ENCODE assay signal across 8 cellular contexts in the genomic region with DNA sequence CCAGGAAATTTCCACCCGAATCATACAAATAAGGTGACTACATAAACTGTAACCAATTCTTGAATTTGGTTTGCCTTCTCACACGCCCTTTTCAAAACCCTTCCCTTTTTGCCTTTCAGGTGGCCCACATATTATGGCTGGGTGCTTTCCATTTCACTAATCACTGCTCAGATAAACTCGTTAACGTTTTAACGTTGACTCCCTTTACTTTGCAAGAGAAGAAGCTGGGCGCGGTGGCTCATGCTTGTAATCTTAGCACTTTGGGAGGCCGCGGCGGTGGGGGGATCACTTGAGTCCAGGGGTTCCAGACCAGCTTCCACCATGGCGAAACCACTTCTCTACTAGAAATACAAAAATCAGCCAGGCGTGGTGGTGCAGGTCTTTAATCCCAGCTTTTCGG. TPM values are rescaled to one million over a fixed set of nuclear protein-coding genes. Genes with fewer than 3 reads are reported as not detected.
DNase-seq lines count a peak whose midpoint lies in the region; ATAC-seq and TF ChIP-seq lines count a peak whose summit lies in the region.
"Had no signal": no experiment of that assay in that cellular context is flagged by ENCODE, and none has a peak within 500 bp of the region (broad histone marks: within the 10 kb centered on the region; RNA-seq: fewer than 3 reads in every experiment).

No MANE protein-coding gene starts in this region.

- H2BK12ac ChIP-seq in H9 (ENCODE audit: insufficient read length, low read depth, low read length), result no peak overlapping the region

- peak overlapping the region; percentile 89 for H2BK120ac ChIP-seq in H9 (ENCODE audit: low read depth, low read length, poor library complexity, severe bottlenecking)

- H3K27me3 Mint-ChIP-seq in H9 (ENCODE audit: low read depth), result no peaks in the 10 kb centered on the region
- peaks cover 7% of the 10 kb centered on the region for H3K27me3 Mint-ChIP-seq in glutamatergic neuron (ENCODE audit: unreplicated experiment)

- WGBS in H9 (ENCODE audit: extremely low coverage, insufficient read length, low lambda C conversion rate), result no CpG with 5 or more reads among the region's 13 CpGs

- peak overlapping the region; percentile 86 to 96 (median 93) for H3K27ac Mint-ChIP-seq in H9
- peak overlapping the region; percentile 91 for H3K27ac Mint-ChIP-seq in glutamatergic neuron (ENCODE audit: unreplicated experiment)

- peaks cover 12 to 14% of the 10 kb centered on the region in 2 experiments for H3K4me1 Mint-ChIP-seq in H9
- H3K4me1 Mint-ChIP-seq in glutamatergic neuron (ENCODE audit: low read depth, unreplicated experiment), result peaks cover 2% of the 10 kb centered on the region

- H2AFZ ChIP-seq in H9 (ENCODE audit: low read length), result no peak overlapping the region

- H4K20me1 ChIP-seq in H9 (ENCODE audit: control insufficient read depth, insufficient read depth, insufficient read length), result no peaks in the 10 kb centered on the region

- peak overlapping the region; percentile 97 for H3K18ac ChIP-seq in H9 (ENCODE audit: insufficient read length, low read depth, low read length)

- peak; percentile 15 for ATAC-seq in SK-N-SH treated with all-trans-retinoic acid at 6 μM for 48 hours

- no peak overlapping the region for H4K5ac ChIP-seq in H9 (ENCODE audit: insufficient read length, low read depth, low read length)

- H3K4me2 ChIP-seq in H9 (ENCODE audit: insufficient read depth, insufficient read length, low read length) (peak overlapping the region; percentile 60), skeletal muscle satellite cell (ENCODE audit: low read length) (peak overlapping the region; percentile 75)

- no peak overlapping the region for H4K91ac ChIP-seq in H9 (ENCODE audit: insufficient read length, low read depth, low read length)

- peak overlapping the region; percentile 94 for H3K14ac ChIP-seq in H9 (ENCODE audit: insufficient read depth, low read length)

- H3K27me3 ChIP-seq in H9 (ENCODE audit: insufficient read depth, low read length) (no peaks in the 10 kb centered on the region), skeletal muscle satellite cell (ENCODE audit: control insufficient read depth, insufficient read depth, low read length) (no peaks in the 10 kb centered on the region)

- H2BK20ac ChIP-seq in H9 (ENCODE audit: low read depth, low read length, poor library complexity, severe bottlenecking), result no peak overlapping the region

- no peak overlapping the region for H2BK5ac ChIP-seq in H9 (ENCODE audit: insufficient read length, low read length)

- H3K79me1 ChIP-seq in H9 (ENCODE audit: insufficient read depth, low read depth, low read length, poor library complexity, severe bottlenecking), result no peaks in the 10 kb centered on the region

- H3K56ac ChIP-seq in H9 (ENCODE audit: insufficient read length, low read depth, low read length), result no peak overlapping the region

- H4K8ac ChIP-seq in H9 (replicated peaks; ENCODE audit: insufficient read length, low read depth, low read length), result no peak overlapping the region

- H3K9me3 Mint-ChIP-seq in H9, result peaks cover 22% of the 10 kb centered on the region in 2 experiments
- H3K9me3 Mint-ChIP-seq in glutamatergic neuron (ENCODE audit: unreplicated experiment), result peaks cover 22% of the 10 kb centered on the region

- TF ChIP-seq CTCF in H9 (conservative IDR thresholded peaks at IDR 0.05) (no peak), glutamatergic neuron (IDR thresholded peaks at IDR 0.05; ENCODE audit: partially characterized antibody, unreplicated experiment) (no peak)

- H3K27ac ChIP-seq in H9 (ENCODE audit: insufficient read length, low read depth, low read length), result peak overlapping the region; percentile 59
- H3K27ac ChIP-seq: adrenal gland had no signal

- peaks cover 2% of the 10 kb centered on the region for H3K23me2 ChIP-seq in H9 (ENCODE audit: insufficient read length, low read depth, low read length, poor library complexity, severe bottlenecking)

- peaks cover 9 to 14% (median 13%) of the 10 kb centered on the region in 3 experiments for H3K36me3 Mint-ChIP-seq in H9 (ENCODE audit: insufficient read depth in 1 of 3, low read depth in 3 of 3)
- H3K36me3 Mint-ChIP-seq in glutamatergic neuron (ENCODE audit: unreplicated experiment), result no peaks in the 10 kb centered on the region

- H3K4me3 Mint-ChIP-seq in H9 (peak overlapping the region; percentile 83 to 93), glutamatergic neuron (ENCODE audit: unreplicated experiment) (peak overlapping the region; percentile 95)

- H3K4me3 ChIP-seq in skeletal muscle satellite cell (ENCODE audit: low read length), result peak overlapping the region; percentile 70
- H3K4me3 ChIP-seq: adrenal gland had no signal

- H3K36me3 ChIP-seq in skeletal muscle satellite cell (ENCODE audit: insufficient read depth, low read length), result no peaks in the 10 kb centered on the region
- H3K36me3 ChIP-seq: adrenal gland had no signal

- H3K4me1 ChIP-seq in H9 (ENCODE audit: insufficient read depth, low read length), result no peaks in the 10 kb centered on the region
- no peaks in the 10 kb centered on the region for H3K4me1 ChIP-seq in skeletal muscle satellite cell (ENCODE audit: control insufficient read depth, insufficient read depth, low read length)
- H3K4me1 ChIP-seq: adrenal gland had no signal

- no peak overlapping the region for H3K23ac ChIP-seq in H9 (ENCODE audit: insufficient read length, low read depth, low read length)

- H3K79me2 ChIP-seq in H9 (ENCODE audit: insufficient read depth, low read length), result no peaks in the 10 kb centered on the region; the same call in 1 of the 2 replicates

- H3K9me3 ChIP-seq in H9 (ENCODE audit: control insufficient read depth, low read depth, low read length), result peaks cover 6% of the 10 kb centered on the region
- H3K9me3 ChIP-seq in skeletal muscle satellite cell (replicated peaks; ENCODE audit: low read length), result no peaks in the 10 kb centered on the region
- H3K9me3 ChIP-seq: adrenal gland had no signal

- H3K9ac ChIP-seq in H9 (ENCODE audit: extremely low read depth, insufficient read length, low read length), result peak overlapping the region; percentile 96
- H3K9ac ChIP-seq in skeletal muscle satellite cell (ENCODE audit: low read depth, low read length), result no peak overlapping the region

- no peak for DNase-seq in H9
- DNase-seq in glutamatergic neuron, result no peak
- DNase-seq in RKO (ENCODE audit: low spot score), result no peak
- DNase-seq in OCI-M1 (lab: John Stamatoyannopoulos, UW), result no peak
- no peak for DNase-seq in GDM1 (lab: John Stamatoyannopoulos, UW)
- DNase-seq: adrenal gland had no signal

- H3K4ac ChIP-seq in H9 (ENCODE audit: low read depth, low read length), result no peak overlapping the region

- no peak overlapping the region for H2BK15ac ChIP-seq in H9 (ENCODE audit: low read depth, low read length)

- H2AK5ac ChIP-seq in H9 (ENCODE audit: insufficient read length, low read length), result no peak overlapping the region

- H3T11ph ChIP-seq in H9 (ENCODE audit: low read length), result no peak overlapping the region

TF ChIP-seq in SK-N-SH treated with all-trans-retinoic acid at 6 μM for 48 hours, 23 proteins besides CTCF, POLR2A, EP300 and RAD21:
- TF ChIP-seq GLIS3 (CRISPR knock-in tag; IDR thresholded peaks at IDR 0.05), result no peak
- TF ChIP-seq SNAI2 (CRISPR knock-in tag; IDR thresholded peaks at IDR 0.05), result no peak
- TF ChIP-seq ZNF565 (CRISPR knock-in tag; conservative IDR thresholded peaks at IDR 0.05; ENCODE audit: low read depth), result no peak
- TF ChIP-seq, protein P1, sequence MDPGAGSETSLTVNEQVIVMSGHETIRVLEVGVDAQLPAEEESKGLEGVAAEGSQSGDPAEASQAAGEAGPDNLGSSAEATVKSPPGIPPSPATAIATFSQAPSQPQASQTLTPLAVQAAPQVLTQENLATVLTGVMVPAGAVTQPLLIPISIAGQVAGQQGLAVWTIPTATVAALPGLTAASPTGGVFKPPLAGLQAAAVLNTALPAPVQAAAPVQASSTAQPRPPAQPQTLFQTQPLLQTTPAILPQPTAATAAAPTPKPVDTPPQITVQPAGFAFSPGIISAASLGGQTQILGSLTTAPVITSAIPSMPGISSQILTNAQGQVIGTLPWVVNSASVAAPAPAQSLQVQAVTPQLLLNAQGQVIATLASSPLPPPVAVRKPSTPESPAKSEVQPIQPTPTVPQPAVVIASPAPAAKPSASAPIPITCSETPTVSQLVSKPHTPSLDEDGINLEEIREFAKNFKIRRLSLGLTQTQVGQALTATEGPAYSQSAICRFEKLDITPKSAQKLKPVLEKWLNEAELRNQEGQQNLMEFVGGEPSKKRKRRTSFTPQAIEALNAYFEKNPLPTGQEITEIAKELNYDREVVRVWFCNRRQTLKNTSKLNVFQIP (CRISPR knock-in tag; IDR thresholded peaks at IDR 0.05; ENCODE audit: borderline replicate concordance, low read depth), result no peak
- TF ChIP-seq, protein P2, sequence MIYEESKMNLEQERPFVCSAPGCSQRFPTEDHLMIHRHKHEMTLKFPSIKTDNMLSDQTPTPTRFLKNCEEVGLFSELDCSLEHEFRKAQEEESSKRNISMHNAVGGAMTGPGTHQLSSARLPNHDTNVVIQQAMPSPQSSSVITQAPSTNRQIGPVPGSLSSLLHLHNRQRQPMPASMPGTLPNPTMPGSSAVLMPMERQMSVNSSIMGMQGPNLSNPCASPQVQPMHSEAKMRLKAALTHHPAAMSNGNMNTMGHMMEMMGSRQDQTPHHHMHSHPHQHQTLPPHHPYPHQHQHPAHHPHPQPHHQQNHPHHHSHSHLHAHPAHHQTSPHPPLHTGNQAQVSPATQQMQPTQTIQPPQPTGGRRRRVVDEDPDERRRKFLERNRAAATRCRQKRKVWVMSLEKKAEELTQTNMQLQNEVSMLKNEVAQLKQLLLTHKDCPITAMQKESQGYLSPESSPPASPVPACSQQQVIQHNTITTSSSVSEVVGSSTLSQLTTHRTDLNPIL (CRISPR knock-in tag; IDR thresholded peaks at IDR 0.05; ENCODE audit: low read depth), result no peak

RNA-seq across cellular contexts. Expression of a gene that starts 19.8 kb away (rescaled TPM):
- 41.5 and 43.5 TPM in 2 replicates for total RNA-seq in H9 (2021)
- 160 TPM for total RNA-seq in glutamatergic neuron (ENCODE audit: unreplicated experiment)
- total RNA-seq in skeletal muscle satellite cell (2012; rRNA removed), result 16.8 and 18.5 TPM in 2 replicates
